8 cellular contexts compared by ENCODE assay signal in the genomic region with DNA sequence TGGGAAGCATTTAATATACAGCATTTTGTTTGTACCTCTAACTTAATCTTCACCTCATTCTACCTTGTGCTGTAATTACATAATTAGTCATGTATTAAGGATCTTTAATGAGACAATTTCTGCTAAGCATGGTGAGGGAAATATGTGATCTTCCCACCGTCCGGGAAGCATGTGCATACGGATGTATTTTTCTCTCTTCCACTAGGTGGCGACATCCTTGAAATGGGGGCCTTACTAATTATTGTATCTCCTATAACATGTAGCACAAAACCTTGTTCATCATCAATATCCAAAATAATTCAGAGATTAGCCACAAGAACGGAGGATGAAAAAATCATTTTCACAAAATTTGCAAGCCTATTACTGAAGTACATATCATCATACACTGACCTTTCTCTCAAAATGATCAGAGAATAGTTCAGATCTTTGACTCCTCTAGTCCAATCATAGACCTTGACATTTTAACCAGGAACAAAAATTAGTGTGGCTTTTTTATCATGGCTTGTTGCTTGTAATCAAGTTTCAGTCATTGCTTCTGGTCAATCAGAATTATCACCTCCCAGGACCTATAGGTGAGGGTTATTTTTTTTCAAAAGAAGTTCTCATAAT.
A peak's percentile ranks its signal among the peaks of the same experiment; 100 is the strongest.
DNase-seq lines count a peak whose midpoint lies in the region; FAIRE-seq and TF ChIP-seq lines count a peak whose summit lies in the region.

No MANE protein-coding gene starts in this region.

- H2AFZ ChIP-seq in astrocyte (ENCODE audit: low read depth, low read length): no peak overlapping the region

- no peaks in the 10 kb centered on the region for H3K27me3 ChIP-seq in HAP-1 (ENCODE audit: low read depth)
- no peaks in the 10 kb centered on the region for H3K27me3 ChIP-seq in astrocyte (ENCODE audit: insufficient read depth, low read length)
- no peaks in the 10 kb centered on the region for H3K27me3 ChIP-seq in vagina

- FAIRE-seq in astrocyte (lab: Jason Lieb, UNC): peak; percentile 23

- no peaks in the 10 kb centered on the region for H3K79me2 ChIP-seq in astrocyte (ENCODE audit: insufficient read depth, low read length)

- peak; percentile 5 for DNase-seq in stimulated activated CD4-positive, alpha-beta T cell treated with anti-CD3 and anti-CD28 coated beads, Interleukin-15, amount 100 ng/mL, for 24 hours
- no peak for DNase-seq in stimulated activated CD4-positive, alpha-beta T cell treated with anti-CD3 and anti-CD28 coated beads, Interleukin-1b, Interleukin-23, amount 100 ng/mL, for 48 hours
- DNase-seq in HAP-1 (ENCODE audit: low spot score in 2 of 2) (peak; percentile 57 to 58), NCI-H1092 (lab: John Stamatoyannopoulos, UW) (peak; percentile 10), astrocyte (ENCODE audit: low read depth) (peak; percentile 12), kidney glomerular epithelial cell (lab: John Stamatoyannopoulos, UW) (peak; percentile 39), vagina (ENCODE audit: extremely low spot score in 2 of 2) (no peak), GOT3 (lab: John Stamatoyannopoulos, UW) (no peak)

- H3K4me3 Mint-ChIP-seq in astrocyte (ENCODE audit: unreplicated experiment): no peak overlapping the region

- H3K4me3 ChIP-seq in HAP-1: no peak overlapping the region
- H3K4me3 ChIP-seq in astrocyte (ENCODE audit: insufficient read depth, low read depth, low read length): no peak overlapping the region
- no peak overlapping the region for H3K4me3 ChIP-seq in vagina

- TF ChIP-seq CTCF in astrocyte (IDR thresholded peaks at IDR 0.05; ENCODE audit: insufficient read depth, low read depth, low read length): peak; percentile 70
- TF ChIP-seq CTCF in vagina (IDR thresholded peaks at IDR 0.05): peak; percentile 20 to 41 (median 25)

- H3K27ac ChIP-seq in astrocyte (ENCODE audit: low read depth, low read length) (no peak overlapping the region), vagina (no peak overlapping the region)

- TF ChIP-seq POLR2A in vagina (IDR thresholded peaks at IDR 0.05): no peak

- intact Hi-C loops in vagina (cut with DNase I): no loop called here

- H3K4me1 Mint-ChIP-seq in astrocyte (ENCODE audit: low read depth, unreplicated experiment): no peaks in the 10 kb centered on the region

- H3K9me3 ChIP-seq in HAP-1 (no peaks in the 10 kb centered on the region), astrocyte (ENCODE audit: insufficient read depth, low read depth, low read length) (no peaks in the 10 kb centered on the region), vagina (no peaks in the 10 kb centered on the region)

- H3K27me3 Mint-ChIP-seq in astrocyte (ENCODE audit: low read depth, unreplicated experiment): no peaks in the 10 kb centered on the region

- H3K4me1 ChIP-seq in HAP-1 (no peaks in the 10 kb centered on the region; the same call in 1 of the 2 replicates), astrocyte (ENCODE audit: insufficient read depth, low read length) (no peaks in the 10 kb centered on the region), vagina (no peaks in the 10 kb centered on the region)

- no peak overlapping the region for H3K4me2 ChIP-seq in astrocyte (ENCODE audit: low read length)

- no peaks in the 10 kb centered on the region for H4K20me1 ChIP-seq in astrocyte (ENCODE audit: insufficient read depth, low read length)

- no peak overlapping the region for H3K9ac ChIP-seq in astrocyte (ENCODE audit: low read length)

- H3K36me3 Mint-ChIP-seq in astrocyte (ENCODE audit: low read depth, unreplicated experiment): no peaks in the 10 kb centered on the region

- in situ Hi-C loops in HAP-1 (cut with MboI; ENCODE audit: low sequenced_read_pairs): loop anchor here (25.0 kb wide), 1 partner anchor 227 kb away; no protein-coding TSS in a partner anchor

- no peaks in the 10 kb centered on the region for H3K9me3 Mint-ChIP-seq in astrocyte (ENCODE audit: unreplicated experiment)

- no peak overlapping the region for H3K27ac Mint-ChIP-seq in astrocyte (ENCODE audit: unreplicated experiment)

- no peaks in the 10 kb centered on the region for H3K36me3 ChIP-seq in HAP-1 (replicated peaks)
- H3K36me3 ChIP-seq in astrocyte (ENCODE audit: insufficient read depth, low read length): no peaks in the 10 kb centered on the region
- no peaks in the 10 kb centered on the region for H3K36me3 ChIP-seq in vagina

Comparison
In these comparisons a context has a peak if more than half of its experiments do, and no peak if none do; other contexts are left out.
1. DNase-seq: peak in stimulated activated CD4-positive, alpha-beta T cell treated with anti-CD3 and anti-CD28 coated beads, Interleukin-15, amount 100 ng/mL, for 24 hours (single experiment), HAP-1 (2 of 2), NCI-H1092 (single experiment), astrocyte (single experiment) and kidney glomerular epithelial cell (single experiment); none in stimulated activated CD4-positive, alpha-beta T cell treated with anti-CD3 and anti-CD28 coated beads, Interleukin-1b, Interleukin-23, amount 100 ng/mL, for 48 hours (single experiment), vagina (0 of 2) and GOT3 (single experiment).